ENCODE assay signal across 32 cellular contexts in genomic region chr22:46312056-46312455, GRCh38. TPM values are rescaled to one million over a fixed set of nuclear protein-coding genes. Genes with fewer than 3 reads are reported as not detected.
"Had no signal": no experiment of that assay in that cellular context is flagged by ENCODE, and none has a peak within 500 bp of the region (broad histone marks: within the 10 kb centered on the region; RNA-seq: fewer than 3 reads in every experiment).

No MANE protein-coding gene starts in this region.

- H3K4me3 ChIP-seq: esophagus muscularis mucosa, gastrocnemius medialis had no signal

- H3K27me3 ChIP-seq: esophagus muscularis mucosa, foreskin keratinocyte, gastrocnemius medialis had no signal

- H3K4me3 Mint-ChIP-seq: activated CD4-positive, alpha-beta memory T cell treated with anti-CD3 and anti-CD28 coated beads for 36 hours; activated CD4-positive, alpha-beta T cell treated with anti-CD3 and anti-CD28 coated beads for 36 hours; activated CD4-positive, alpha-beta T cell treated with anti-CD3 and anti-CD28 coated beads, Interleukin-2, amount 10 ng/mL, durations not matched to agents 24 days and 14 days; activated CD8-positive, alpha-beta memory T cell treated with anti-CD3 and anti-CD28 coated beads, Interleukin-2, amount 10 ng/mL, durations not matched to agents 7 days and 5 days; activated CD8-positive, alpha-beta T cell treated with anti-CD3 and anti-CD28 coated beads, Interleukin-2, amount 10 ng/mL, durations not matched to agents 7 days and 5 days; activated naive CD4-positive, alpha-beta T cell treated with anti-CD3 and anti-CD28 coated beads, Interleukin-2, amount 10 ng/mL, durations not matched to agents 7 days and 5 days; activated naive CD8-positive, alpha-beta T cell treated with anti-CD3 and anti-CD28 coated beads, Interleukin-2, amount 10 ng/mL, durations not matched to agents 7 days and 5 days; effector memory CD8-positive, alpha-beta T cell; T-helper 17 cell; T-helper 2 cell treated with Interferon-gamma antibody and Interleukin-4, amounts not matched to agents 5 μg/mL and 100 μg/mL, for 36 hours had no signal

- H3K27ac ChIP-seq: esophagus muscularis mucosa, foreskin keratinocyte, gastrocnemius medialis had no signal

- H3K9me3 ChIP-seq: esophagus muscularis mucosa, gastrocnemius medialis had no signal

- H3K4me1 ChIP-seq: esophagus muscularis mucosa, foreskin keratinocyte had no signal

- ATAC-seq: activated CD4-positive, alpha-beta T cell treated with anti-CD3 and anti-CD28 coated beads for 36 hours; activated CD8-positive, alpha-beta memory T cell treated with anti-CD3 and anti-CD28 coated beads, Interleukin-2, amount 10 ng/mL, durations not matched to agents 7 days and 5 days; activated CD8-positive, alpha-beta T cell treated with anti-CD3 and anti-CD28 coated beads, Interleukin-2, amount 10 ng/mL, durations not matched to agents 7 days and 5 days; effector memory CD8-positive, alpha-beta T cell; foreskin keratinocyte; gastrocnemius medialis; T-helper 17 cell had no signal

- DNase-seq: activated CD4-positive, alpha-beta memory T cell treated with anti-CD3 and anti-CD28 coated beads for 36 hours; activated CD4-positive, alpha-beta T cell treated with anti-CD3 and anti-CD28 coated beads for 36 hours; activated CD4-positive, alpha-beta T cell treated with anti-CD3 and anti-CD28 coated beads, Interleukin-2, amount 10 ng/mL, durations not matched to agents 24 days and 14 days; activated CD4-positive, CD25-positive, alpha-beta regulatory T cell; activated CD4-positive, CD25-positive, alpha-beta regulatory T cell treated with anti-CD3 and anti-CD28 coated beads, Interleukin-2, amount 50 U/mL, for 72 hours; activated CD8-positive, alpha-beta memory T cell treated with anti-CD3 and anti-CD28 coated beads, Interleukin-2, amount 10 ng/mL, durations not matched to agents 7 days and 5 days; activated CD8-positive, alpha-beta memory T cell treated with anti-CD3 and anti-CD28 coated beads, Interleukin-2, amount 50 U/mL, for 4 hours; activated CD8-positive, alpha-beta T cell treated with anti-CD3 and anti-CD28 coated beads, Interleukin-2, amount 10 ng/mL, durations not matched to agents 7 days and 5 days; activated gamma-delta T cell; activated naive CD4-positive, alpha-beta T cell; activated naive CD4-positive, alpha-beta T cell treated with anti-CD3 and anti-CD28 coated beads, Interleukin-2, amount 10 ng/mL, durations not matched to agents 7 days and 5 days; activated naive CD8-positive, alpha-beta T cell treated with anti-CD3 and anti-CD28 coated beads, Interleukin-2, amount 10 ng/mL, durations not matched to agents 7 days and 5 days; activated T-cell treated with anti-CD3 and anti-CD28 coated beads, Interleukin-2, amount 50 U/mL, for 1 hour; activated T-cell treated with anti-CD3 and anti-CD28 coated beads, Interleukin-2, amount 50 U/mL, for 48 hours; caudate nucleus; cortex of kidney; dermis blood vessel endothelial cell; effector CD4-positive, alpha-beta T cell; effector memory CD8-positive, alpha-beta T cell; erythroblast; foreskin keratinocyte; gastrocnemius medialis; glutamatergic neuron; T-helper 1 cell; T-helper 17 cell; T1000 had no signal

- FAIRE-seq: astrocyte, colon had no signal

- H3K27ac Mint-ChIP-seq: activated CD4-positive, alpha-beta memory T cell treated with anti-CD3 and anti-CD28 coated beads for 36 hours; activated CD4-positive, alpha-beta T cell treated with anti-CD3 and anti-CD28 coated beads for 36 hours; activated CD4-positive, alpha-beta T cell treated with anti-CD3 and anti-CD28 coated beads, Interleukin-2, amount 10 ng/mL, durations not matched to agents 24 days and 14 days; activated CD8-positive, alpha-beta memory T cell treated with anti-CD3 and anti-CD28 coated beads, Interleukin-2, amount 10 ng/mL, durations not matched to agents 7 days and 5 days; activated CD8-positive, alpha-beta T cell treated with anti-CD3 and anti-CD28 coated beads, Interleukin-2, amount 10 ng/mL, durations not matched to agents 7 days and 5 days; activated naive CD4-positive, alpha-beta T cell treated with anti-CD3 and anti-CD28 coated beads, Interleukin-2, amount 10 ng/mL, durations not matched to agents 7 days and 5 days; activated naive CD4-positive, alpha-beta T cell treated with anti-CD3 and anti-CD28 coated beads, Interleukin-2, amount 50 U/mL, for 72 hours; activated naive CD8-positive, alpha-beta T cell treated with anti-CD3 and anti-CD28 coated beads, Interleukin-2, amount 10 ng/mL, durations not matched to agents 7 days and 5 days; effector memory CD8-positive, alpha-beta T cell; T-helper 17 cell; T-helper 2 cell treated with Interferon-gamma antibody and Interleukin-4, amounts not matched to agents 5 μg/mL and 100 μg/mL, for 36 hours had no signal

- H3K9me3 Mint-ChIP-seq: activated CD4-positive, alpha-beta memory T cell treated with anti-CD3 and anti-CD28 coated beads for 36 hours; activated CD4-positive, alpha-beta T cell treated with anti-CD3 and anti-CD28 coated beads, Interleukin-2, amount 10 ng/mL, durations not matched to agents 24 days and 14 days; activated naive CD4-positive, alpha-beta T cell treated with anti-CD3 and anti-CD28 coated beads, Interleukin-2, amount 10 ng/mL, durations not matched to agents 7 days and 5 days; activated naive CD4-positive, alpha-beta T cell treated with anti-CD3 and anti-CD28 coated beads, Interleukin-2, amount 50 U/mL, for 72 hours; activated naive CD8-positive, alpha-beta T cell treated with anti-CD3 and anti-CD28 coated beads, Interleukin-2, amount 10 ng/mL, durations not matched to agents 7 days and 5 days; effector memory CD8-positive, alpha-beta T cell; T-helper 2 cell treated with Interferon-gamma antibody and Interleukin-4, amounts not matched to agents 5 μg/mL and 100 μg/mL, for 36 hours had no signal

- H3K36me3 ChIP-seq: esophagus muscularis mucosa, gastrocnemius medialis had no signal

RNA-seq across cellular contexts. Expression of gene PKDREJ, which starts 48.9 kb away (rescaled TPM):
- total RNA-seq: activated CD4-positive, alpha-beta memory T cell treated with anti-CD3 and anti-CD28 coated beads for 36 hours; activated CD4-positive, alpha-beta T cell treated with anti-CD3 and anti-CD28 coated beads for 36 hours; activated CD4-positive, alpha-beta T cell treated with anti-CD3 and anti-CD28 coated beads, Interleukin-2, amount 10 ng/mL, durations not matched to agents 24 days and 14 days; activated CD8-positive, alpha-beta memory T cell treated with anti-CD3 and anti-CD28 coated beads for 36 hours; activated CD8-positive, alpha-beta memory T cell treated with anti-CD3 and anti-CD28 coated beads, Interleukin-2, amount 10 ng/mL, durations not matched to agents 7 days and 5 days; activated CD8-positive, alpha-beta T cell treated with anti-CD3 and anti-CD28 coated beads, Interleukin-2, amount 10 ng/mL, durations not matched to agents 7 days and 5 days; activated naive CD8-positive, alpha-beta T cell treated with anti-CD3 and anti-CD28 coated beads, Interleukin-2, amount 10 ng/mL, durations not matched to agents 7 days and 5 days; astrocyte; dermis blood vessel endothelial cell; foreskin keratinocyte; gastrocnemius medialis; T-helper 17 cell had no signal
